1 cellular context compared by ENCODE assay signal in the genomic region with DNA sequence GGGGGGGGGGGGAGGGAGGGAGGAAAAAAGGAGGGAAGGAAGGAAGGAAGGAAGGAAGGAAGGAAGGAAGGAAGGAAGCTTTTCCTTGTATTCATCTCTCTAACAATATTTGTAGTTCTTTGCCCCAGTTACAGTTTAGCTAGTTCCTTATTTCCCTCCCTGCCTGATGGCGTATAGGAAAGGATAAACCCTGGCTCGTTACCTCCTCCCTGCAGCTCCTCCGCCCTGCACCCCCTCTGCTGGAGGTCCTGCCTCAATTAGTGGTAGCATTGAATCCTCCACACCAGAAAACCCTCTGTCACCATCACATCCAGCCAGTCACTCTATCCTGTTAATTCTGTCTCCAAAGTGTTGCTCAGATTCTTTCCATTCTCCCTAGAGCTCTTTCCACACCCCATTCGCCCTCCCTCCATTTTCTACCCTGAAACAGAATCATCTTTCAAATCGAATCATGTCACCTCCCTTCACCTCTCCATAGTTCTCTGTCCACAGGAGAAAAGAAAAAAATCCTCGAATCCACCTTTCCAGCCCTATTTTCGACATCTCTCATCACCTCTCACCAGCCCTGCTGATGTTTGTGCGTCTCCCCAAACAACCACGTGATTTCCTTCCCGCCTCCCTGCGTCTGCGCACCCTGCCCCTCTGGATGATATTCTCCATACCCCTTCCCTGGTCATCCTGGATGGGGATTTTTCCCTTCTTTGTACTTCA.
TF ChIP-seq lines count a peak whose summit lies in the region.

No MANE protein-coding gene starts in this region.

TF ChIP-seq in H1, 55 proteins besides CTCF, POLR2A, EP300 and RAD21:
- no peak for TF ChIP-seq TCF12 (IDR thresholded peaks at IDR 0.05; ENCODE audit: low read depth, low read length)
- TF ChIP-seq TAF7 (optimal IDR thresholded peaks at IDR 0.05; ENCODE audit: borderline replicate concordance, low read depth, low read length), result no peak
